19 cellular contexts compared by ENCODE assay signal in genomic region chr11:56876621-56877312, GRCh38.
DNase-seq lines count a peak whose midpoint lies in the region; ATAC-seq, FAIRE-seq and TF ChIP-seq lines count a peak whose summit lies in the region.
"Had no signal": no experiment of that assay in that cellular context is flagged by ENCODE, and none has a peak within 500 bp of the region (broad histone marks: within the 10 kb centered on the region; RNA-seq: fewer than 3 reads in every experiment).

No MANE protein-coding gene starts in this region.

- FAIRE-seq in H1 (lab: Jason Lieb, UNC) = no peak

- DNase-seq in Right ventricle myocardium inferior (ENCODE audit: missing footprints) (no peak), cardiac septum (ENCODE audit: low spot score) (no peak), H1 (ENCODE audit: low read depth in 1 of 2, low spot score in 2 of 2) (no peak), hepatocyte (ENCODE audit: low spot score) (peak; percentile 8), Ammon's horn (ENCODE audit: low spot score) (no peak), superior temporal gyrus (ENCODE audit: extremely low spot score) (no peak), hypothalamus (lab: John Stamatoyannopoulos, UW) (no peak)
- no peak for DNase-seq in CD4-positive, alpha-beta memory T cell
- DNase-seq: activated CD4-positive, alpha-beta T cell treated with anti-CD3 and anti-CD28 coated beads, Interleukin-2, amount 10 ng/mL, durations not matched to agents 7 days and 5 days; activated T-cell treated with anti-CD3 and anti-CD28 coated beads, Interleukin-2, amount 50 U/mL, for 4 hours; cerebellar nuclear complex; glutamatergic neuron; NK-92 treated with Interleukin-12 subunit alpha and Interleukin-12 subunit beta, amount 100 ng/mL, for 24 hours; occipital lobe had no signal

- no peak overlapping the region for H2BK20ac ChIP-seq in H1 (ENCODE audit: low read length)

- no peak overlapping the region for H3K4ac ChIP-seq in H1 (replicated peaks; ENCODE audit: insufficient read length, low read depth, low read length)

- H3K36me3 ChIP-seq in H1 (ENCODE audit: control insufficient read depth in 2 of 4, insufficient read depth in 4 of 4, low read length in 3 of 4) (no peaks in the 10 kb centered on the region), hepatocyte (replicated peaks; ENCODE audit: insufficient read depth, low read depth) (no peaks in the 10 kb centered on the region)
- no peaks in the 10 kb centered on the region for H3K36me3 ChIP-seq in CD4-positive, alpha-beta memory T cell (ENCODE audit: insufficient read depth, low read length)
- H3K36me3 ChIP-seq: SJSA1 had no signal

- H3K79me2 ChIP-seq in H1 (ENCODE audit: control insufficient read depth in 1 of 2, insufficient read depth in 2 of 2, low read length in 2 of 2) (no peaks in the 10 kb centered on the region), hepatocyte (no peaks in the 10 kb centered on the region)

- no peak overlapping the region for H3K56ac ChIP-seq in H1 (replicated peaks; ENCODE audit: insufficient read length, low read depth, low read length)

- no peaks in the 10 kb centered on the region for H3K4me1 Mint-ChIP-seq in CD4-positive, alpha-beta memory T cell
- H3K4me1 Mint-ChIP-seq: activated CD4-positive, alpha-beta T cell treated with anti-CD3 and anti-CD28 coated beads, Interleukin-2, amount 10 ng/mL, durations not matched to agents 7 days and 5 days; IgD-negative memory B cell; stimulated activated memory B cell treated with anti-CD40 and anti-IgM and Interleukin-4, amounts not matched to agents 10 μg/mL and 1 μg/mL and 100 μg/mL, for 72 hours had no signal

- peaks cover 0 to 6% of the 10 kb centered on the region in 2 experiments; a peak in 3 of 4 replicates for H3K9me3 ChIP-seq in H1 (ENCODE audit: insufficient read depth in 2 of 2, low read depth in 1 of 2, low read length in 1 of 2)
- no peaks in the 10 kb centered on the region for H3K9me3 ChIP-seq in hepatocyte (ENCODE audit: low read depth)
- no peaks in the 10 kb centered on the region for H3K9me3 ChIP-seq in CD4-positive, alpha-beta memory T cell (ENCODE audit: control insufficient read depth in 1 of 2, low read length in 2 of 2)
- H3K9me3 ChIP-seq: SJSA1 had no signal

- peak; percentile 94 for ATAC-seq in Right ventricle myocardium inferior
- ATAC-seq: activated naive CD4-positive, alpha-beta T cell treated with anti-CD3 and anti-CD28 coated beads, Interleukin-2, amount 50 U/mL, for 72 hours; activated T-cell treated with anti-CD3 and anti-CD28 coated beads, Interleukin-2, amount 50 U/mL, for 4 hours; stimulated activated memory B cell treated with anti-CD40 and anti-IgM and Interleukin-4, amounts not matched to agents 10 μg/mL and 1 μg/mL and 100 μg/mL, for 72 hours had no signal

- no peak for TF ChIP-seq POLR2A in H1 (IDR thresholded peaks at IDR 0.05; ENCODE audit: control extremely low read depth in 1 of 2, low read depth in 2 of 2, low read length in 2 of 2)

- no peaks in the 10 kb centered on the region for H3K79me1 ChIP-seq in H1 (ENCODE audit: low read depth, low read length)

- TF ChIP-seq EP300 in H1 (IDR thresholded peaks at IDR 0.05; ENCODE audit: borderline replicate concordance in 1 of 2, low read depth in 2 of 2, low read length in 2 of 2) = no peak

- no peak overlapping the region for H3K23ac ChIP-seq in H1 (ENCODE audit: insufficient read length)

- no peak overlapping the region for H3K27ac Mint-ChIP-seq in CD4-positive, alpha-beta memory T cell
- H3K27ac Mint-ChIP-seq: activated CD4-positive, alpha-beta T cell treated with anti-CD3 and anti-CD28 coated beads, Interleukin-2, amount 10 ng/mL, durations not matched to agents 7 days and 5 days; activated naive CD4-positive, alpha-beta T cell treated with anti-CD3 and anti-CD28 coated beads, Interleukin-2, amount 50 U/mL, for 72 hours; IgD-negative memory B cell; stimulated activated memory B cell treated with anti-CD40 and anti-IgM and Interleukin-4, amounts not matched to agents 10 μg/mL and 1 μg/mL and 100 μg/mL, for 72 hours had no signal

- intact Hi-C loops in Right ventricle myocardium inferior (cut with DNase I) (no loop called here), cardiac septum (cut with DNase I) (no loop called here)
- intact Hi-C loops in CD4-positive, alpha-beta memory T cell (cut with micrococcal nuclease) = no loop called here

- H2AK5ac ChIP-seq in H1 (ENCODE audit: low read depth, low read length) = no peak overlapping the region

- no peaks in the 10 kb centered on the region for H3K9me2 ChIP-seq in hepatocyte (replicated peaks; ENCODE audit: insufficient read depth)

- no peak overlapping the region for H4K5ac ChIP-seq in H1 (ENCODE audit: insufficient read length, low read depth, low read length)

- H3K4me3 Mint-ChIP-seq in CD4-positive, alpha-beta memory T cell = no peak overlapping the region
- H3K4me3 Mint-ChIP-seq: activated CD4-positive, alpha-beta T cell treated with anti-CD3 and anti-CD28 coated beads, Interleukin-2, amount 10 ng/mL, durations not matched to agents 7 days and 5 days; activated T-cell treated with anti-CD3 and anti-CD28 coated beads, Interleukin-2, amount 50 U/mL, for 4 hours; IgD-negative memory B cell; stimulated activated memory B cell treated with anti-CD40 and anti-IgM and Interleukin-4, amounts not matched to agents 10 μg/mL and 1 μg/mL and 100 μg/mL, for 72 hours had no signal

- CTCF ChIA-PET in H1 (lab: Charles Lee; ENCODE audit: partially characterized antibody) = no interaction called here
- CTCF ChIA-PET in CD4-positive, alpha-beta memory T cell (lab: Charles Lee; ENCODE audit: partially characterized antibody) = no interaction called here

- H2BK12ac ChIP-seq in H1 (ENCODE audit: low read depth, low read length) = no peak overlapping the region

- no peaks in the 10 kb centered on the region for H3K36me3 Mint-ChIP-seq in CD4-positive, alpha-beta memory T cell
- H3K36me3 Mint-ChIP-seq: activated naive CD4-positive, alpha-beta T cell treated with anti-CD3 and anti-CD28 coated beads, Interleukin-2, amount 50 U/mL, for 72 hours; stimulated activated memory B cell treated with anti-CD40 and anti-IgM and Interleukin-4, amounts not matched to agents 10 μg/mL and 1 μg/mL and 100 μg/mL, for 72 hours had no signal

- H2AFZ ChIP-seq in H1 (ENCODE audit: low read length) = 0 out of 2 replicates have a peak overlapping the region, but pooled peaks have one; percentile 3
- H2AFZ ChIP-seq in hepatocyte = no peak overlapping the region

- no peaks in the 10 kb centered on the region for H4K20me1 ChIP-seq in H1 (replicated peaks in 1 of 2; ENCODE audit: control insufficient read depth in 1 of 2, insufficient read depth in 2 of 2, low read length in 2 of 2)
- no peaks in the 10 kb centered on the region for H4K20me1 ChIP-seq in hepatocyte (ENCODE audit: insufficient read depth, poor library complexity, severe bottlenecking)

- POLR2A ChIA-PET in H1 (lab: Charles Lee; ENCODE audit: partially characterized antibody) = no interaction called here
- POLR2A ChIA-PET in CD4-positive, alpha-beta memory T cell (lab: Charles Lee; ENCODE audit: partially characterized antibody) = no interaction called here

- H4K91ac ChIP-seq in H1 (replicated peaks; ENCODE audit: insufficient read length, low read length) = no peak overlapping the region

- H3K9me3 Mint-ChIP-seq in CD4-positive, alpha-beta memory T cell = peaks cover 0 to 26% (median 4%) of the 10 kb centered on the region in 8 donors
- H3K9me3 Mint-ChIP-seq: activated T-cell treated with anti-CD3 and anti-CD28 coated beads, Interleukin-2, amount 50 U/mL, for 4 hours had no signal

- H3K9ac ChIP-seq in H1 (replicated peaks in 1 of 4; ENCODE audit: extremely low read depth in 1 of 4, low read depth in 3 of 4, low read length in 3 of 4) = no peak overlapping the region

- no peak overlapping the region for H2BK5ac ChIP-seq in H1 (ENCODE audit: low read depth, low read length)

- H2BK15ac ChIP-seq in H1 (ENCODE audit: low read length) = no peak overlapping the region

- no peak overlapping the region for H3K14ac ChIP-seq in H1 (ENCODE audit: insufficient read length)

- WGBS in H1 (ENCODE audit: extremely low coverage in 1 of 2, insufficient coverage in 1 of 2, insufficient read length in 1 of 2, insufficient replicate concordance in 2 of 2, low coverage in 1 of 2, low lambda C conversion rate in 2 of 2, missing lambda C conversion rate in 1 of 2), 2 experiments = 93% methylated on average over 3 of the region's 3 CpGs; no CpG with 5 or more reads in 1 of the 2 experiments
- WGBS in hepatocyte (ENCODE audit: low lambda C conversion rate, missing lambda C conversion rate) = 81% methylated on average over 3 of the region's 3 CpGs

- H3K4me2 ChIP-seq in H1 (ENCODE audit: insufficient read depth in 1 of 2, low read depth in 2 of 2, low read length in 2 of 2) (no peak overlapping the region), hepatocyte (no peak overlapping the region)

- H3K27me3 ChIP-seq in H1 (replicated peaks in 1 of 4; ENCODE audit: control insufficient read depth in 3 of 4, extremely low read depth in 1 of 4, insufficient read depth in 3 of 4, low read length in 3 of 4) (no peaks in the 10 kb centered on the region), hepatocyte (no peaks in the 10 kb centered on the region)
- no peaks in the 10 kb centered on the region for H3K27me3 ChIP-seq in CD4-positive, alpha-beta memory T cell (ENCODE audit: insufficient read depth, low read length)
- H3K27me3 ChIP-seq: SJSA1 had no signal

- no peak overlapping the region for H2BK120ac ChIP-seq in H1 (replicated peaks; ENCODE audit: low read depth, low read length)

- H3K4me1 ChIP-seq in H1 (replicated peaks in 1 of 4; ENCODE audit: control insufficient read depth in 3 of 4, insufficient read depth in 4 of 4, low read length in 3 of 4) (no peaks in the 10 kb centered on the region), hepatocyte (ENCODE audit: insufficient read depth) (no peaks in the 10 kb centered on the region)
- H3K4me1 ChIP-seq in CD4-positive, alpha-beta memory T cell (ENCODE audit: insufficient read depth, low read length) = no peaks in the 10 kb centered on the region
- H3K4me1 ChIP-seq: SJSA1 had no signal

- TF ChIP-seq RAD21 in H1 (IDR thresholded peaks at IDR 0.05 in 1 of 2, conservative IDR thresholded peaks at IDR 0.05 in 1 of 2; ENCODE audit: low read depth in 2 of 2, low read length in 2 of 2) = no peak

- no peak overlapping the region for H4K8ac ChIP-seq in H1 (ENCODE audit: extremely low read depth, insufficient read depth, low read length)

- TF ChIP-seq CTCF in H1 (IDR thresholded peaks at IDR 0.05; ENCODE audit: control extremely low read depth in 1 of 3, insufficient read depth in 1 of 3, low read depth in 1 of 3, low read length in 3 of 3) = no peak
- no peak for TF ChIP-seq CTCF in hepatocyte (IDR thresholded peaks at IDR 0.05; ENCODE audit: poor library complexity)

- H3K27ac ChIP-seq in H1 (ENCODE audit: low read depth, low read length) (no peak overlapping the region), hepatocyte (no peak overlapping the region)
- no peak overlapping the region for H3K27ac ChIP-seq in CD4-positive, alpha-beta memory T cell (ENCODE audit: low read depth, low read length)
- H3K27ac ChIP-seq: SJSA1 had no signal

- no peaks in the 10 kb centered on the region for H3K27me3 Mint-ChIP-seq in CD4-positive, alpha-beta memory T cell
- H3K27me3 Mint-ChIP-seq: activated CD4-positive, alpha-beta T cell treated with anti-CD3 and anti-CD28 coated beads, Interleukin-2, amount 10 ng/mL, durations not matched to agents 7 days and 5 days; IgD-negative memory B cell; stimulated activated memory B cell treated with anti-CD40 and anti-IgM and Interleukin-4, amounts not matched to agents 10 μg/mL and 1 μg/mL and 100 μg/mL, for 72 hours had no signal

- H3K4me3 ChIP-seq in H1 (ENCODE audit: extremely low read depth in 1 of 4, insufficient read depth in 2 of 4, low read depth in 3 of 4, low read length in 4 of 4) = no peak overlapping the region
- H3K4me3 ChIP-seq in hepatocyte = no peak overlapping the region
- H3K4me3 ChIP-seq in CD4-positive, alpha-beta memory T cell (ENCODE audit: low read length in 2 of 2) = no peak overlapping the region
- H3K4me3 ChIP-seq: SJSA1, skin epidermis had no signal

- H3K18ac ChIP-seq in H1 (ENCODE audit: extremely low read depth, low read length) = no peak overlapping the region

- H3K23me2 ChIP-seq in H1 (ENCODE audit: low read depth, low read length) = no peaks in the 10 kb centered on the region
